ENCODE assay signal across 14 cellular contexts in genomic region chr7:20307901-20308300, GRCh38. TPM values are rescaled to one million over a fixed set of nuclear protein-coding genes. Genes with fewer than 3 reads are reported as not detected.
A peak's percentile ranks its signal among the peaks of the same experiment; 100 is the strongest.
DNase-seq lines count a peak whose midpoint lies in the region; ATAC-seq and TF ChIP-seq lines count a peak whose summit lies in the region.
"Had no signal": no experiment of that assay in that cellular context is flagged by ENCODE, and none has a peak within 500 bp of the region (broad histone marks: within the 10 kb centered on the region; RNA-seq: fewer than 3 reads in every experiment).

No MANE protein-coding gene starts in this region.

- no peaks in the 10 kb centered on the region for H3K9me3 ChIP-seq in left lung
- H3K9me3 ChIP-seq in BE2C, result no peaks in the 10 kb centered on the region

- H3K9me3 Mint-ChIP-seq in memory B cell, result no peaks in the 10 kb centered on the region

- H3K4me1 Mint-ChIP-seq in memory B cell, result peaks cover 12% of the 10 kb centered on the region

- H3K27ac ChIP-seq in left lung, result no peak overlapping the region

- H3K4me1 ChIP-seq in left lung (peaks cover 0 to 8% of the 10 kb centered on the region in 2 donors), BE2C (no peaks in the 10 kb centered on the region)

- TF ChIP-seq CTCF in left lung (IDR thresholded peaks at IDR 0.05), result no peak
- TF ChIP-seq CTCF in BE2C (IDR thresholded peaks at IDR 0.05; ENCODE audit: low read depth, low read length), result no peak
- no peak for TF ChIP-seq CTCF in GM20000 (IDR thresholded peaks at IDR 0.05; ENCODE audit: extremely low read depth, missing control alignments)

- H3K4me3 Mint-ChIP-seq in memory B cell, result no peak overlapping the region
- H3K4me3 Mint-ChIP-seq: T-helper 17 cell had no signal

- no peak for ATAC-seq in memory B cell (ENCODE audit: low read depth)
- no peak for ATAC-seq in left lung
- ATAC-seq: HCT116, Panc1, T-helper 17 cell had no signal

- H3K27me3 ChIP-seq in left lung, result no peaks in the 10 kb centered on the region
- H3K27me3 ChIP-seq in BE2C, result no peaks in the 10 kb centered on the region

- H3K4me3 ChIP-seq in left lung (no peak overlapping the region), BE2C (ENCODE audit: low read depth, low read length) (no peak overlapping the region)

- peak; percentile 96 for DNase-seq in DMS53 (lab: John Stamatoyannopoulos, UW)
- peak; percentile 83 for DNase-seq in NCI-H2029 (lab: John Stamatoyannopoulos, UW)
- peak; percentile 75 for DNase-seq in astrocyte of the hippocampus (ENCODE audit: low read depth, low spot score)
- DNase-seq in memory B cell (ENCODE audit: low spot score in 2 of 2), result no peak
- no peak for DNase-seq in left lung
- DNase-seq in GM19240 (ENCODE audit: insufficient read length, low spot score), result no peak
- no peak for DNase-seq in BE2C
- no peak for DNase-seq in GM20000 (ENCODE audit: low spot score)
- DNase-seq: activated gamma-delta T cell treated with Interleukin-2 at 50 U/mL for 16 hours; stimulated activated CD4-positive, alpha-beta T cell treated with anti-CD3 and anti-CD28 coated beads, Interleukin-4, amount 100 ng/mL, for 4 hours; stimulated activated naive CD4-positive, alpha-beta T cell; T-helper 17 cell had no signal

- H3K27ac Mint-ChIP-seq in memory B cell, result peak overlapping the region; percentile 5
- H3K27ac Mint-ChIP-seq: T-helper 17 cell had no signal

- H3K36me3 ChIP-seq in left lung (no peaks in the 10 kb centered on the region), BE2C (no peaks in the 10 kb centered on the region)

- no peaks in the 10 kb centered on the region for H3K27me3 Mint-ChIP-seq in memory B cell
- H3K27me3 Mint-ChIP-seq: T-helper 17 cell had no signal

- intact Hi-C loops in left lung (cut with DNase I), result no loop called here

- H3K36me3 Mint-ChIP-seq in memory B cell, result no peaks in the 10 kb centered on the region

RNA-seq across cellular contexts. Expression of gene ITGB8, which starts 22.8 kb away (rescaled TPM):
- total RNA-seq in left lung, result 10 to 100 TPM; 11.0 to 14.2 TPM
- 0.45 TPM for polyA plus RNA-seq in BE2C (2012; ENCODE audit: insufficient read depth, insufficient read length, low read depth)

Comparison
In these comparisons a context has a peak if more than half of its experiments do, and no peak if none do; other contexts are left out.
1. DNase-seq: peak in DMS53 (single experiment), NCI-H2029 (single experiment) and astrocyte of the hippocampus (single experiment); none in memory B cell (0 of 2), left lung (0 of 2), GM19240 (single experiment), BE2C (single experiment) and GM20000 (single experiment).